ENCODE assay signal across 1 cellular context in the genomic region with DNA sequence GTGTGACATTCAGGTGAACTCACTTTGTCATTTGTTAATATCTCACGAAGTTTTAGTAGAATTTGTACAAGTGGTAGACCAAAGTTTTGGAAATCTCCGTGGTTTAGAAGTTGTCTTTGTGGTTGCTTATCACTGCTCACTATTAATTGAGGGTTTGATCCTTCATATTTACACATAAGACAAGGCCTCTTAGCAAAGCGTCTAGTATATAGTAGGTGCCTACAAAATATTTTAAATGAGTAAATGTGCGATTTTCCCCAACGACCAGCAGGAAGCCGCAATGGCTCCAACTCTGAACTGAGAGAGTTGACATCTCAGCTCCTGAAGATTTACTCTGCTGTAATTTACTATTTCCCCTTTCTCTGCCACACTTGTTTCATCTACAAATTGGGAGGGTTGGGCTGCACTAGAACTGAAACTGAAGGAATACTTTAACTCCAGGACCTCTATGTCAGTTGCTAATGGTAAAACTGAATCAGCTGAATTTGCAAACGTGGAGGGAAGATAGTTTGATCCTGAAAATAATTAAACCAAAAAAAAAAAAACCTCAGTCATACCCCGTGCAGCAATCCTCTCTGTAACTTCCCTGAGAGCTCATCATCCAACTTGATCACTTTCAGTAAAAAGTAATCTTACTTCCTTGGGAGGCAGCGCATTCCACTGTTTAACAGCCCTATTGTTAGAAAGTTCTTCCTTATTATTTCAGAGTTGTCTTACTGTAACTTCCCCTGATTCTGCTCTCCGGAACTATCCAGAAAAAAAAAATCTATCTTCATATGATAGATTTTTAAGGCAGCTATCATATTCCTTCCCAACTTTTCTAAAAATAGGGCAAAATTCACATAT.
TF ChIP-seq lines count a peak whose summit lies in the region.

No MANE protein-coding gene starts in this region.

TF ChIP-seq in neural cell, 6 proteins besides CTCF, POLR2A, EP300 and RAD21 (continued from another document):
- TF ChIP-seq MXI1 (conservative IDR thresholded peaks at IDR 0.05; ENCODE audit: poor library complexity, severe bottlenecking) = no peak
